Comparison of ENCODE assay signal across 8 cellular contexts in genomic region chrX:108020631-108021030, GRCh38. TPM values are rescaled to one million over a fixed set of nuclear protein-coding genes. Genes with fewer than 3 reads are reported as not detected.
A peak's percentile ranks its signal among the peaks of the same experiment; 100 is the strongest.
DNase-seq lines count a peak whose midpoint lies in the region; ATAC-seq lines count a peak whose summit lies in the region.

No MANE protein-coding gene starts in this region.

- peak overlapping the region; percentile 54 for H3K27ac Mint-ChIP-seq in activated T-helper 17 cell treated with anti-CD3 and anti-CD28 coated beads, Interleukin-2, amount 50 U/mL, for 72 hours

- DNase-seq in DMS 273 (lab: John Stamatoyannopoulos, UW; ENCODE audit: unreplicated experiment) (peak; percentile 40), DMS 273 treated with DMSO at 0.1 percent for 48 hours (lab: John Stamatoyannopoulos, UW) (no peak), left lobe of liver (ENCODE audit: low spot score) (no peak), pons (ENCODE audit: low spot score) (no peak), SW 1271 (lab: John Stamatoyannopoulos, UW) (no peak), hippocampal formation (lab: John Stamatoyannopoulos, UW) (no peak)

- no peaks in the 10 kb centered on the region for H3K36me3 Mint-ChIP-seq in activated T-helper 17 cell treated with anti-CD3 and anti-CD28 coated beads, Interleukin-2, amount 50 U/mL, for 72 hours (ENCODE audit: low read depth)

- no peaks in the 10 kb centered on the region for H3K9me3 Mint-ChIP-seq in activated T-helper 17 cell treated with anti-CD3 and anti-CD28 coated beads, Interleukin-2, amount 50 U/mL, for 72 hours

- peak; percentile 52 for ATAC-seq in HG02642 (IDR thresholded peaks at IDR 0.05; ENCODE audit: poor library complexity, unreplicated experiment)
- ATAC-seq in activated T-helper 17 cell treated with anti-CD3 and anti-CD28 coated beads, Interleukin-2, amount 50 U/mL, for 72 hours (replicated peaks) = no peak
- peak; percentile 63 for ATAC-seq in left lobe of liver

- peak overlapping the region; percentile 74 for H3K4me3 Mint-ChIP-seq in activated T-helper 17 cell treated with anti-CD3 and anti-CD28 coated beads, Interleukin-2, amount 50 U/mL, for 72 hours

- peaks cover 45% of the 10 kb centered on the region for H3K4me1 Mint-ChIP-seq in activated T-helper 17 cell treated with anti-CD3 and anti-CD28 coated beads, Interleukin-2, amount 50 U/mL, for 72 hours

- H3K27me3 Mint-ChIP-seq in activated T-helper 17 cell treated with anti-CD3 and anti-CD28 coated beads, Interleukin-2, amount 50 U/mL, for 72 hours = no peaks in the 10 kb centered on the region

RNA-seq across cellular contexts. Expression of gene VSIG1, which starts 24.2 kb away (rescaled TPM):
- total RNA-seq in activated T-helper 17 cell treated with anti-CD3 and anti-CD28 coated beads, Interleukin-2, amount 50 U/mL, for 72 hours = 1 to 10 TPM in 1 of 2 donors, under 1 TPM in 1; 0.71 to 1.4 TPM
- not detected for total RNA-seq in left lobe of liver

RNA-seq across cellular contexts. Expression of gene TEX13B, which starts 38.5 kb away (rescaled TPM):
- not detected for total RNA-seq in activated T-helper 17 cell treated with anti-CD3 and anti-CD28 coated beads, Interleukin-2, amount 50 U/mL, for 72 hours
- not detected for total RNA-seq in left lobe of liver
